22 cellular contexts compared by ENCODE assay signal in genomic region chr20:40521962-40522361, GRCh38.
DNase-seq lines count a peak whose midpoint lies in the region; ATAC-seq and TF ChIP-seq lines count a peak whose summit lies in the region.
"Had no signal": no experiment of that assay in that cellular context is flagged by ENCODE, and none has a peak within 500 bp of the region (broad histone marks: within the 10 kb centered on the region; RNA-seq: fewer than 3 reads in every experiment).

No MANE protein-coding gene starts in this region.

- peak; percentile 7 for DNase-seq in NCI-H748 (lab: John Stamatoyannopoulos, UW; ENCODE audit: unreplicated experiment)
- no peak for DNase-seq in NCI-H748 treated with DMSO at 0.1 percent for 48 hours (lab: John Stamatoyannopoulos, UW)
- no peak for DNase-seq in left lung
- peak in 1 of 2 donors; percentile 53 for DNase-seq in upper lobe of left lung
- DNase-seq in NCI-H226: no peak
- no peak for DNase-seq in NCI-H2227 treated with DMSO at 0.1 percent for 48 hours (lab: John Stamatoyannopoulos, UW)
- DNase-seq: 8988T; ACHN; AML-193; BE2C; CD4-positive, alpha-beta T cell; CD8-positive, alpha-beta memory T cell; DMS 273 treated with DMSO at 0.1 percent for 48 hours; DMS53; DMS79 treated with DMSO at 0.1 percent for 48 hours; GF-D8; H9; HFFc6 had no signal

- 81 to 90% methylated on average over 1 of the region's 1 CpG for WGBS in upper lobe of left lung, 2 donors

- ATAC-seq in left lung: peak; percentile 82
- ATAC-seq in upper lobe of left lung (ENCODE audit: low FRiP score in 2 of 2): peak; percentile 35 to 38
- ATAC-seq: A549, GM23338, HCT116 had no signal

- no peak overlapping the region for H3K27ac ChIP-seq in left lung
- H3K27ac ChIP-seq in upper lobe of left lung: no peak overlapping the region
- H3K27ac ChIP-seq: A549; BLaER1 treated with 17β-estradiol and CSF1 and Interleukin-3, amounts not matched to agents 10 nM and 100 nM had no signal

- H3K4me1 ChIP-seq in left lung: no peaks in the 10 kb centered on the region
- H3K4me1 ChIP-seq in upper lobe of left lung: no peaks in the 10 kb centered on the region
- H3K4me1 ChIP-seq: A549, BE2C had no signal

- intact Hi-C loops in left lung (cut with DNase I): no loop called here

- no peak for TF ChIP-seq POLR2A in upper lobe of left lung (IDR thresholded peaks at IDR 0.05)

- H3K36me3 ChIP-seq in left lung (no peaks in the 10 kb centered on the region), upper lobe of left lung (no peaks in the 10 kb centered on the region)
- H3K36me3 ChIP-seq: BE2C; BLaER1 treated with 17β-estradiol and CSF1 and Interleukin-3, amounts not matched to agents 10 nM and 100 nM had no signal

- no peak for TF ChIP-seq EP300 in upper lobe of left lung (IDR thresholded peaks at IDR 0.05)

- H3K4me3 ChIP-seq in left lung (no peak overlapping the region), upper lobe of left lung (no peak overlapping the region)
- H3K4me3 ChIP-seq: A549; BLaER1 treated with 17β-estradiol and CSF1 and Interleukin-3, amounts not matched to agents 10 nM and 100 nM; GM23338 had no signal

- no peaks in the 10 kb centered on the region for H3K27me3 ChIP-seq in left lung
- no peaks in the 10 kb centered on the region for H3K27me3 ChIP-seq in upper lobe of left lung
- H3K27me3 ChIP-seq: BE2C; BLaER1 treated with 17β-estradiol and CSF1 and Interleukin-3, amounts not matched to agents 10 nM and 100 nM had no signal

- TF ChIP-seq CTCF in left lung (IDR thresholded peaks at IDR 0.05) (no peak), upper lobe of left lung (IDR thresholded peaks at IDR 0.05) (no peak)

- H3K9me3 ChIP-seq in left lung (peaks cover 0 to 11% of the 10 kb centered on the region in 2 donors), upper lobe of left lung (peaks cover 0 to 6% (median 6%) of the 10 kb centered on the region in 4 donors)
- H3K9me3 ChIP-seq: A549, BE2C had no signal
